26 cellular contexts compared by ENCODE assay signal in genomic region chr4:126761947-126762650, GRCh38.
"Had no signal": no experiment of that assay in that cellular context is flagged by ENCODE, and none has a peak within 500 bp of the region (broad histone marks: within the 10 kb centered on the region; RNA-seq: fewer than 3 reads in every experiment).

No MANE protein-coding gene starts in this region.

- H3K4me3 ChIP-seq: SJSA1 had no signal

- DNase-seq: activated CD4-positive, alpha-beta T cell treated with anti-CD3 and anti-CD28 coated beads, Interleukin-2, amount 10 ng/mL, durations not matched to agents 24 days and 14 days; activated CD4-positive, alpha-beta T cell treated with anti-CD3 and anti-CD28 coated beads, Interleukin-2, amount 50 U/mL, for 4 hours; activated CD8-positive, alpha-beta T cell treated with anti-CD3 and anti-CD28 coated beads for 36 hours; activated effector memory CD4-positive, alpha-beta T cell treated with anti-CD3 and anti-CD28 coated beads, Interleukin-2, amount 50 U/mL, for 16 hours; activated naive CD4-positive, alpha-beta T cell; activated naive CD4-positive, alpha-beta T cell treated with anti-CD3 and anti-CD28 coated beads, Interleukin-2, amount 50 U/mL, for 16 hours; activated naive CD8-positive, alpha-beta T cell treated with anti-CD3 and anti-CD28 coated beads for 36 hours; activated T-cell treated with anti-CD3 and anti-CD28 coated beads, Interleukin-2, amount 50 U/mL, for 1 hour; activated T-cell treated with anti-CD3 and anti-CD28 coated beads, Interleukin-2, amount 50 U/mL, for 72 hours; amniotic stem cell; aorta; brain microvascular endothelial cell; NCI-H1092 treated with DMSO at 0.1 percent for 48 hours; NCI-H1417; NCI-H146; NCI-H187; NCI-H2029 treated with DMSO at 0.1 percent for 48 hours; NCI-H2107; NCI-H2171; NCI-H510A; NCI-H69; SHP77 treated with DMSO at 0.1 percent for 48 hours; SK-N-SH had no signal

- H3K9me3 ChIP-seq: SJSA1, SK-N-SH had no signal

- H3K9ac ChIP-seq: SK-N-SH had no signal

- FAIRE-seq: TTC549 had no signal

- H3K36me3 ChIP-seq: brain microvascular endothelial cell, SJSA1 had no signal

- H3K4me2 ChIP-seq: SK-N-SH had no signal

- H3K4me1 ChIP-seq: SJSA1 had no signal

- H3K27ac ChIP-seq: brain microvascular endothelial cell, SJSA1 had no signal

- H3K27me3 ChIP-seq: brain microvascular endothelial cell, SJSA1 had no signal

- ATAC-seq: activated CD8-positive, alpha-beta T cell treated with anti-CD3 and anti-CD28 coated beads for 36 hours; activated T-cell treated with anti-CD3 and anti-CD28 coated beads, Interleukin-2, amount 50 U/mL, for 72 hours; activated T-helper 17 cell treated with anti-CD3 and anti-CD28 coated beads, Interleukin-2, amount 50 U/mL, for 72 hours had no signal

- H3K9me2 ChIP-seq: SK-N-SH had no signal
